Comparison of ENCODE assay signal across 8 cellular contexts in the genomic region with DNA sequence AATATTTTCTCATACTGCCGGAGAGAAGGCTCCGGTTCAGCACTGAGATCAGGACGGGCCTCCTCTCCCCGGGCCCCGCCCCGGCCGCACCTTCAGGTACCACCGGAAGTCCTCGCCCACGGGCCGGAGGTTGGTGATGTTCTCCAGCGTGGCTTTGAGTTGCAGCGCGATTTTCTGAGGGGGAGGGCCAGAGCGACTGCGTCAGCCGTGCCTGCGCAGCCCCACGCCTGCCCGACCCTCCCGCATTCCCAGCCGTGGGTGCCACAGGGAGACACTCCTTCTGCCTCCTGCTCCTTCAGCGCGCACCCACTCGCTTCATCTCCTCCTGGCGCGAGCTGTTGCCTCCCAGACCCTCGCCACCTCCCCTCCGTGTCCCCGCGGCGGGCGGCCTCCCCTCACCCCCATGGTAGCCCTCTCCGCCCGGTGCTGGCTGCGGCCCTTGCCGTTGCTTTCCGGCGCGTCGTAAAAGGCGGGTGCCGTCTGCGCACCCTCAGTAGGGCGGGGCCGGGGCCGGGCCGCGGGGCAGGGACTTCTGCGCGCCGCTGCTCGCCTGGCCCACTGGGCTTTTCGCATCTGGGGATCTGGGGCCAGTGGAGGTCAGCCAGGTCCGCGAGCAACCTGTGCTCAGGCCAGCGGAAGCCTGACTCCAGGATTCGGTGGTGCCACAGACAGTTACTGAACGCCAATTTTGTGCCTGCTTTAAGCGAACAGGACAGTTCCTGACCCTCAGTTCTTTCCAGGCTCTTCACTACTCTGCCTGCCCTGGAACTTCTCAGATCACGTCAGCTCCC.
DNase-seq lines count a peak whose midpoint lies in the region; ATAC-seq and TF ChIP-seq lines count a peak whose summit lies in the region.

A gene (minus strand): TSS at position 464 of the 791 bp plus-strand sequence. CDS start 59 bp downstream, at position 405.

- no peaks in the 10 kb centered on the region for H3K9me3 Mint-ChIP-seq in central memory CD8-positive, alpha-beta T cell

- H3K27me3 Mint-ChIP-seq in central memory CD8-positive, alpha-beta T cell = no peaks in the 10 kb centered on the region

- DNase-seq in AG08395 (ENCODE audit: low spot score) (peak; percentile 96), NCI-H345 (lab: John Stamatoyannopoulos, UW) (peak; percentile 95), iris pigment epithelial cell (ENCODE audit: low read depth) (peak; percentile 92)
- peak; percentile 84 for DNase-seq in activated CD4-positive, CD25-positive, alpha-beta regulatory T cell treated with anti-CD3 and anti-CD28 coated beads, Interleukin-2, amount 50 U/mL, for 16 hours (ENCODE audit: low read depth, low spot score)
- DNase-seq in central memory CD8-positive, alpha-beta T cell (ENCODE audit: low spot score in 2 of 2) = peak; percentile 82 to 88
- peak; percentile 95 for DNase-seq in stimulated activated CD4-positive, alpha-beta T cell treated with anti-CD3 and anti-CD28 coated beads, Interleukin-12 subunit alpha, Interleukin-12 subunit beta, amount 100 ng/mL, for 4 hours

- H3K36me3 Mint-ChIP-seq in central memory CD8-positive, alpha-beta T cell (ENCODE audit: insufficient read depth) = peaks cover 14% of the 10 kb centered on the region

- in situ Hi-C loops in GM18951 (cut with MboI; ENCODE audit: low sequenced_read_pairs, unreplicated experiment) = no loop called here

- peak within 1 kb of the TSS; percentile 93 for H3K27ac Mint-ChIP-seq in central memory CD8-positive, alpha-beta T cell (ENCODE audit: low read depth)

- TF ChIP-seq POLR2A in GM18951 (IDR thresholded peaks at IDR 0.05; ENCODE audit: extremely low read depth, insufficient read depth, insufficient read length) = peak; percentile 98

- peak; percentile 85 for ATAC-seq in HG03196 (IDR thresholded peaks at IDR 0.05; ENCODE audit: unreplicated experiment)
- ATAC-seq in central memory CD8-positive, alpha-beta T cell (replicated peaks; ENCODE audit: extremely low read depth, poor library complexity, severe bottlenecking) = peak; percentile 90

- peaks cover 24% of the 10 kb centered on the region for H3K4me1 Mint-ChIP-seq in central memory CD8-positive, alpha-beta T cell

- peak within 1 kb of the TSS; percentile 92 for H3K4me3 Mint-ChIP-seq in central memory CD8-positive, alpha-beta T cell

Comparison
In these comparisons a context has a peak if more than half of its experiments do, and no peak if none do; other contexts are left out.
1. Peak in every context shown above with its lines: DNase-seq and ATAC-seq.